14 cellular contexts compared by ENCODE assay signal in genomic region chr14:100541621-100542560, GRCh38. TPM values are rescaled to one million over a fixed set of nuclear protein-coding genes. Genes with fewer than 3 reads are reported as not detected.
DNase-seq lines count a peak whose midpoint lies in the region; TF ChIP-seq lines count a peak whose summit lies in the region.
"Had no signal": no experiment of that assay in that cellular context is flagged by ENCODE, and none has a peak within 500 bp of the region (broad histone marks: within the 10 kb centered on the region; RNA-seq: fewer than 3 reads in every experiment).

No MANE protein-coding gene starts in this region.

- peak overlapping the region; percentile 12 for H2BK5ac ChIP-seq in neuronal stem cell (ENCODE audit: low read length)

- H2BK15ac ChIP-seq in neuronal stem cell (ENCODE audit: low read length) = no peak overlapping the region

- H3K27ac ChIP-seq in BLaER1 (peak overlapping the region; percentile 16), neuronal stem cell (replicated peaks; ENCODE audit: low read length) (no peak overlapping the region)

- no peaks in the 10 kb centered on the region for H4K20me1 ChIP-seq in BLaER1

- H3K4me3 Mint-ChIP-seq in glutamatergic neuron (ENCODE audit: unreplicated experiment) = no peak overlapping the region

- H3K36me3 Mint-ChIP-seq in glutamatergic neuron (ENCODE audit: unreplicated experiment) = no peaks in the 10 kb centered on the region

- peak overlapping the region; percentile 6 for H2BK12ac ChIP-seq in neuronal stem cell (ENCODE audit: low read length)

- H3K9me3 ChIP-seq in BLaER1 (no peaks in the 10 kb centered on the region), neuronal stem cell (replicated peaks in 1 of 2; ENCODE audit: control insufficient read depth in 2 of 2, insufficient read depth in 1 of 2, low read depth in 1 of 2, low read length in 2 of 2) (no peaks in the 10 kb centered on the region)

- no peaks in the 10 kb centered on the region for H3K9me3 Mint-ChIP-seq in glutamatergic neuron (ENCODE audit: unreplicated experiment)

- peaks cover 3% of the 10 kb centered on the region for H3K4me1 Mint-ChIP-seq in glutamatergic neuron (ENCODE audit: low read depth, unreplicated experiment)

- H3K4me2 ChIP-seq in BLaER1 (peak overlapping the region; percentile 61), neuronal stem cell (ENCODE audit: insufficient read depth, low read length, poor library complexity, severe bottlenecking) (no peak overlapping the region)

- H3K4ac ChIP-seq in neuronal stem cell (ENCODE audit: low read length) = no peak overlapping the region

- no peaks in the 10 kb centered on the region for H3K36me3 ChIP-seq in BLaER1
- H3K36me3 ChIP-seq in H7 (replicated peaks; ENCODE audit: control insufficient read depth, insufficient read depth, low read length) = no peaks in the 10 kb centered on the region
- H3K36me3 ChIP-seq in neuronal stem cell (replicated peaks in 1 of 2; ENCODE audit: control insufficient read depth in 2 of 2, insufficient read depth in 2 of 2, low read length in 2 of 2) = peaks cover 0 to 6% of the 10 kb centered on the region in 2 donors

- H2BK120ac ChIP-seq in neuronal stem cell (ENCODE audit: low read depth, low read length) = no peak overlapping the region

- no peak for TF ChIP-seq CTCF in glutamatergic neuron (IDR thresholded peaks at IDR 0.05; ENCODE audit: partially characterized antibody, unreplicated experiment)

- H3K27me3 Mint-ChIP-seq in glutamatergic neuron (ENCODE audit: unreplicated experiment) = peaks cover 7% of the 10 kb centered on the region

- H3K23ac ChIP-seq in neuronal stem cell (ENCODE audit: low read depth, low read length, poor library complexity) = no peak overlapping the region

- H4K91ac ChIP-seq in neuronal stem cell (ENCODE audit: low read depth, low read length, poor library complexity) = no peak overlapping the region

- no peak overlapping the region for H4K8ac ChIP-seq in neuronal stem cell (ENCODE audit: low read depth, low read length)

- DNase-seq in H7 (peak; percentile 49), glutamatergic neuron (peak; percentile 43), neuronal stem cell (ENCODE audit: low spot score) (no peak), COLO829 (ENCODE audit: low spot score) (no peak), T-helper 9 cell (no peak), dermis blood vessel endothelial cell (no peak)
- DNase-seq: C1 segment of cervical spinal cord, HCEC 1CT, MV-4-11, NCI-H1436, NCI-H2029 treated with DMSO at 0.1 percent for 48 hours, NCI-H524 had no signal

- H3K9ac ChIP-seq in BLaER1 (no peak overlapping the region), neuronal stem cell (ENCODE audit: low read depth, low read length, poor library complexity) (no peak overlapping the region)

- H3K4me3 ChIP-seq in BLaER1 = no peak overlapping the region
- H3K4me3 ChIP-seq in H7 (ENCODE audit: insufficient read depth, low read depth, low read length) = no peak overlapping the region
- no peak overlapping the region for H3K4me3 ChIP-seq in neuronal stem cell (ENCODE audit: low read length in 2 of 2)

- WGBS in neuronal stem cell (ENCODE audit: extremely low coverage in 2 of 2, insufficient read length in 2 of 2, insufficient replicate concordance in 1 of 2), 2 donors = no CpG with 5 or more reads among the region's 24 CpGs

- peaks cover 2% of the 10 kb centered on the region for H3K79me1 ChIP-seq in neuronal stem cell (ENCODE audit: low read depth, low read length)

- peak overlapping the region; percentile 89 for H3K14ac ChIP-seq in neuronal stem cell (ENCODE audit: low read length)

- H3K4me1 ChIP-seq in BLaER1 (peaks cover 69% of the 10 kb centered on the region), neuronal stem cell (ENCODE audit: control insufficient read depth in 2 of 2, insufficient read depth in 1 of 2, low read depth in 1 of 2, low read length in 2 of 2) (peaks cover 4 to 10% of the 10 kb centered on the region in 2 donors)

- H3K27me3 ChIP-seq in BLaER1 (no peaks in the 10 kb centered on the region), H7 (ENCODE audit: control insufficient read depth, insufficient read depth, low read length) (peaks cover 3% of the 10 kb centered on the region), neuronal stem cell (ENCODE audit: control insufficient read depth in 3 of 3, insufficient read depth in 3 of 3, low read depth in 1 of 3, low read length in 3 of 3) (peaks cover 0 to 3% (median 0%) of the 10 kb centered on the region in 3 experiments)

- peak overlapping the region; percentile 86 for H2AK5ac ChIP-seq in neuronal stem cell (ENCODE audit: low read depth, low read length)

- H3K27ac Mint-ChIP-seq in glutamatergic neuron (ENCODE audit: unreplicated experiment) = no peak overlapping the region

- H3K18ac ChIP-seq in neuronal stem cell (ENCODE audit: low read length) = peak overlapping the region; percentile 64

- H2AFZ ChIP-seq in neuronal stem cell (ENCODE audit: low read length) = no peak overlapping the region

RNA-seq across cellular contexts. Expression of gene BEGAIN, which starts 45.3 kb away (rescaled TPM):
- total RNA-seq in H7 (2014; rRNA removed; shearing (Covaris generic)) = 1.3 and 3.3 TPM in 2 replicates
- 7.0 TPM for total RNA-seq in glutamatergic neuron (ENCODE audit: unreplicated experiment)
- 20.9 TPM for polyA plus RNA-seq in neuronal stem cell (2013, experiment 1 of 2)
- 20.1 TPM for polyA plus RNA-seq in neuronal stem cell (2013, experiment 2 of 2)
- total RNA-seq in dermis blood vessel endothelial cell = 0.17 and 0.37 TPM in 2 replicates
- total RNA-seq: RPMI7951 had no signal

Comparison
In these comparisons a context has a peak if more than half of its experiments do, and no peak if none do; other contexts are left out.
1. DNase-seq: peak in H7 (single experiment) and glutamatergic neuron (single experiment); none in neuronal stem cell (single experiment), COLO829 (single experiment), T-helper 9 cell (single experiment) and dermis blood vessel endothelial cell (single experiment).